Comparison of ENCODE assay signal across 1 cellular context in genomic region chr2:64989126-64989981, GRCh38.
TF ChIP-seq lines count a peak whose summit lies in the region.

TSS of gene SLC1A4 (plus strand) at chr2:64989399. CDS start at chr2:64989644, 245 bp downstream.

TF ChIP-seq in K562, 482 proteins besides CTCF, POLR2A, EP300 and RAD21 (continued from another document and continues in another):
- TF ChIP-seq, protein P1, sequence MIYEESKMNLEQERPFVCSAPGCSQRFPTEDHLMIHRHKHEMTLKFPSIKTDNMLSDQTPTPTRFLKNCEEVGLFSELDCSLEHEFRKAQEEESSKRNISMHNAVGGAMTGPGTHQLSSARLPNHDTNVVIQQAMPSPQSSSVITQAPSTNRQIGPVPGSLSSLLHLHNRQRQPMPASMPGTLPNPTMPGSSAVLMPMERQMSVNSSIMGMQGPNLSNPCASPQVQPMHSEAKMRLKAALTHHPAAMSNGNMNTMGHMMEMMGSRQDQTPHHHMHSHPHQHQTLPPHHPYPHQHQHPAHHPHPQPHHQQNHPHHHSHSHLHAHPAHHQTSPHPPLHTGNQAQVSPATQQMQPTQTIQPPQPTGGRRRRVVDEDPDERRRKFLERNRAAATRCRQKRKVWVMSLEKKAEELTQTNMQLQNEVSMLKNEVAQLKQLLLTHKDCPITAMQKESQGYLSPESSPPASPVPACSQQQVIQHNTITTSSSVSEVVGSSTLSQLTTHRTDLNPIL (CRISPR knock-in tag; IDR thresholded peaks at IDR 0.05): no peak
- no peak for TF ChIP-seq ZKSCAN1 (IDR thresholded peaks at IDR 0.05; ENCODE audit: low read depth, low read length)
- no peak for TF ChIP-seq ZBTB8A (IDR thresholded peaks at IDR 0.05; ENCODE audit: partially characterized antibody)
- TF ChIP-seq ZNF282 (CRISPR knock-in tag; IDR thresholded peaks at IDR 0.05): 0 out of 2 replicates have a peak, but pooled peaks have one; percentile 50
- TF ChIP-seq EGR1 (conservative IDR thresholded peaks at IDR 0.05): no peak
- TF ChIP-seq, protein P2, sequence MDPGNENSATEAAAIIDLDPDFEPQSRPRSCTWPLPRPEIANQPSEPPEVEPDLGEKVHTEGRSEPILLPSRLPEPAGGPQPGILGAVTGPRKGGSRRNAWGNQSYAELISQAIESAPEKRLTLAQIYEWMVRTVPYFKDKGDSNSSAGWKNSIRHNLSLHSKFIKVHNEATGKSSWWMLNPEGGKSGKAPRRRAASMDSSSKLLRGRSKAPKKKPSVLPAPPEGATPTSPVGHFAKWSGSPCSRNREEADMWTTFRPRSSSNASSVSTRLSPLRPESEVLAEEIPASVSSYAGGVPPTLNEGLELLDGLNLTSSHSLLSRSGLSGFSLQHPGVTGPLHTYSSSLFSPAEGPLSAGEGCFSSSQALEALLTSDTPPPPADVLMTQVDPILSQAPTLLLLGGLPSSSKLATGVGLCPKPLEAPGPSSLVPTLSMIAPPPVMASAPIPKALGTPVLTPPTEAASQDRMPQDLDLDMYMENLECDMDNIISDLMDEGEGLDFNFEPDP (CRISPR knock-in tag; IDR thresholded peaks at IDR 0.05): no peak
- no peak for TF ChIP-seq GTF3C2 (IDR thresholded peaks at IDR 0.05; ENCODE audit: borderline replicate concordance, extremely low read depth, insufficient read length)
- peak; percentile 56 for TF ChIP-seq RBBP5 (IDR thresholded peaks at IDR 0.05; ENCODE audit: borderline replicate concordance, insufficient read depth, low read length, poor library complexity, severe bottlenecking)
- TF ChIP-seq CBFA2T3 (IDR thresholded peaks at IDR 0.05): no peak
- TF ChIP-seq, protein P3, sequence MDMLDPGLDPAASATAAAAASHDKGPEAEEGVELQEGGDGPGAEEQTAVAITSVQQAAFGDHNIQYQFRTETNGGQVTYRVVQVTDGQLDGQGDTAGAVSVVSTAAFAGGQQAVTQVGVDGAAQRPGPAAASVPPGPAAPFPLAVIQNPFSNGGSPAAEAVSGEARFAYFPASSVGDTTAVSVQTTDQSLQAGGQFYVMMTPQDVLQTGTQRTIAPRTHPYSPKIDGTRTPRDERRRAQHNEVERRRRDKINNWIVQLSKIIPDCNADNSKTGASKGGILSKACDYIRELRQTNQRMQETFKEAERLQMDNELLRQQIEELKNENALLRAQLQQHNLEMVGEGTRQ (CRISPR knock-in tag; IDR thresholded peaks at IDR 0.05): 0 out of 2 replicates have a peak, but pooled peaks have one; percentile 8
- TF ChIP-seq CHD2 (IDR thresholded peaks at IDR 0.05; ENCODE audit: low read depth, low read length): no peak
- no peak for TF ChIP-seq FIP1L1 (IDR thresholded peaks at IDR 0.05; ENCODE audit: low read depth, low read length, poor library complexity, severe bottlenecking)
- TF ChIP-seq HDAC1 (IDR thresholded peaks at IDR 0.05): peak in 1 of 2 experiments; percentile 57; a peak in 2 of 4 replicates
- TF ChIP-seq ZNF184 (CRISPR knock-in tag; IDR thresholded peaks at IDR 0.05): 0 out of 2 replicates have a peak, but pooled peaks have one; percentile 23
- no peak for TF ChIP-seq ZNF311 (CRISPR knock-in tag; IDR thresholded peaks at IDR 0.05)
- TF ChIP-seq KDM4B (IDR thresholded peaks at IDR 0.05; ENCODE audit: borderline replicate concordance in 2 of 2, low read depth in 1 of 2): no peak
- no peak for TF ChIP-seq KAT2B (IDR thresholded peaks at IDR 0.05; ENCODE audit: low read depth, low read length)
- TF ChIP-seq SMARCA5 (IDR thresholded peaks at IDR 0.05): no peak
- TF ChIP-seq, protein P4, sequence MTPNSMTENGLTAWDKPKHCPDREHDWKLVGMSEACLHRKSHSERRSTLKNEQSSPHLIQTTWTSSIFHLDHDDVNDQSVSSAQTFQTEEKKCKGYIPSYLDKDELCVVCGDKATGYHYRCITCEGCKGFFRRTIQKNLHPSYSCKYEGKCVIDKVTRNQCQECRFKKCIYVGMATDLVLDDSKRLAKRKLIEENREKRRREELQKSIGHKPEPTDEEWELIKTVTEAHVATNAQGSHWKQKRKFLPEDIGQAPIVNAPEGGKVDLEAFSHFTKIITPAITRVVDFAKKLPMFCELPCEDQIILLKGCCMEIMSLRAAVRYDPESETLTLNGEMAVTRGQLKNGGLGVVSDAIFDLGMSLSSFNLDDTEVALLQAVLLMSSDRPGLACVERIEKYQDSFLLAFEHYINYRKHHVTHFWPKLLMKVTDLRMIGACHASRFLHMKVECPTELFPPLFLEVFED (CRISPR knock-in tag; conservative IDR thresholded peaks at IDR 0.05): no peak
- TF ChIP-seq, protein P5, sequence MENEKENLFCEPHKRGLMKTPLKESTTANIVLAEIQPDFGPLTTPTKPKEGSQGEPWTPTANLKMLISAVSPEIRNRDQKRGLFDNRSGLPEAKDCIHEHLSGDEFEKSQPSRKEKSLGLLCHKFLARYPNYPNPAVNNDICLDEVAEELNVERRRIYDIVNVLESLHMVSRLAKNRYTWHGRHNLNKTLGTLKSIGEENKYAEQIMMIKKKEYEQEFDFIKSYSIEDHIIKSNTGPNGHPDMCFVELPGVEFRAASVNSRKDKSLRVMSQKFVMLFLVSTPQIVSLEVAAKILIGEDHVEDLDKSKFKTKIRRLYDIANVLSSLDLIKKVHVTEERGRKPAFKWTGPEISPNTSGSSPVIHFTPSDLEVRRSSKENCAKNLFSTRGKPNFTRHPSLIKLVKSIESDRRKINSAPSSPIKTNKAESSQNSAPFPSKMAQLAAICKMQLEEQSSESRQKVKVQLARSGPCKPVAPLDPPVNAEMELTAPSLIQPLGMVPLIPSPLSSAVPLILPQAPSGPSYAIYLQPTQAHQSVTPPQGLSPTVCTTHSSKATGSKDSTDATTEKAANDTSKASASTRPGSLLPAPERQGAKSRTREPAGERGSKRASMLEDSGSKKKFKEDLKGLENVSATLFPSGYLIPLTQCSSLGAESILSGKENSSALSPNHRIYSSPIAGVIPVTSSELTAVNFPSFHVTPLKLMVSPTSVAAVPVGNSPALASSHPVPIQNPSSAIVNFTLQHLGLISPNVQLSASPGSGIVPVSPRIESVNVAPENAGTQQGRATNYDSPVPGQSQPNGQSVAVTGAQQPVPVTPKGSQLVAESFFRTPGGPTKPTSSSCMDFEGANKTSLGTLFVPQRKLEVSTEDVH (IDR thresholded peaks at IDR 0.05; ENCODE audit: low read depth, partially characterized antibody): no peak
- TF ChIP-seq TBP (optimal IDR thresholded peaks at IDR 0.05; ENCODE audit: low read depth, low read length): peak; percentile 58
- TF ChIP-seq JUND (IDR thresholded peaks at IDR 0.05; ENCODE audit: borderline replicate concordance, low read depth, low read length): peak; percentile 71
- no peak; the same call in 2 of the 3 replicates for TF ChIP-seq JUND (tag; IDR thresholded peaks at IDR 0.05; ENCODE audit: borderline replicate concordance, low read depth, low read length)
- TF ChIP-seq ZNF354B (CRISPR knock-in tag; IDR thresholded peaks at IDR 0.05): no peak
- TF ChIP-seq MTA1 (IDR thresholded peaks at IDR 0.05; ENCODE audit: borderline replicate concordance): no peak
- no peak for TF ChIP-seq RBM15 (IDR thresholded peaks at IDR 0.05; ENCODE audit: insufficient read depth, low read length)
- no peak for TF ChIP-seq TAF7 (tag; IDR thresholded peaks at IDR 0.05)
- no peak for TF ChIP-seq DPF2 (IDR thresholded peaks at IDR 0.05)
- no peak; the same call in 1 of the 2 replicates for TF ChIP-seq ESRRA (IDR thresholded peaks at IDR 0.05; ENCODE audit: borderline replicate concordance, low read depth)
- peak; percentile 69 for TF ChIP-seq KDM5B (IDR thresholded peaks at IDR 0.05; ENCODE audit: insufficient replicate concordance, low read depth, low read length)
- TF ChIP-seq ZSCAN32 (CRISPR knock-in tag; IDR thresholded peaks at IDR 0.05): peak; percentile 74
- no peak for TF ChIP-seq DDX20 (tag; IDR thresholded peaks at IDR 0.05; ENCODE audit: low read depth)
- no peak for TF ChIP-seq FOXM1 (IDR thresholded peaks at IDR 0.05; ENCODE audit: low read depth)
- TF ChIP-seq FOXM1 (CRISPR knock-in tag; IDR thresholded peaks at IDR 0.05; ENCODE audit: low read depth): no peak
- no peak for TF ChIP-seq ZNF124 (CRISPR knock-in tag; IDR thresholded peaks at IDR 0.05)
- TF ChIP-seq ZNF175 (CRISPR knock-in tag; IDR thresholded peaks at IDR 0.05; ENCODE audit: low read depth): no peak
- TF ChIP-seq ZNF780A (CRISPR knock-in tag; IDR thresholded peaks at IDR 0.05): no peak
- TF ChIP-seq BRF1 (IDR thresholded peaks at IDR 0.05; ENCODE audit: borderline replicate concordance, extremely low read depth, insufficient read length): no peak
- TF ChIP-seq NCOA6 (IDR thresholded peaks at IDR 0.05): no peak
- TF ChIP-seq ERF (CRISPR knock-in tag; IDR thresholded peaks at IDR 0.05): no peak; the same call in 1 of the 2 replicates
- TF ChIP-seq SIRT6 (IDR thresholded peaks at IDR 0.05; ENCODE audit: low read depth, low read length): no peak
- no peak for TF ChIP-seq RERE (CRISPR knock-in tag; IDR thresholded peaks at IDR 0.05; ENCODE audit: borderline replicate concordance)
- no peak for TF ChIP-seq CBFA2T2 (conservative IDR thresholded peaks at IDR 0.05)
- TF ChIP-seq RNF2 (IDR thresholded peaks at IDR 0.05): no peak
- TF ChIP-seq ZFP36 (IDR thresholded peaks at IDR 0.05; ENCODE audit: low read depth, low read length, partially characterized antibody): no peak
- TF ChIP-seq KLF6 (CRISPR knock-in tag; IDR thresholded peaks at IDR 0.05; ENCODE audit: borderline replicate concordance): no peak
- TF ChIP-seq ZNF695 (CRISPR knock-in tag; IDR thresholded peaks at IDR 0.05): no peak
- TF ChIP-seq MXD1 (CRISPR knock-in tag; IDR thresholded peaks at IDR 0.05; ENCODE audit: borderline replicate concordance, poor library complexity, severe bottlenecking): no peak
- TF ChIP-seq KLF16 (IDR thresholded peaks at IDR 0.05): no peak
- peak in 1 of 2 experiments; percentile 70; a peak in 2 of 4 replicates for TF ChIP-seq ZNF639 (CRISPR knock-in tag; conservative IDR thresholded peaks at IDR 0.05 in 1 of 2, IDR thresholded peaks at IDR 0.05 in 1 of 2)
